Comparison of ENCODE assay signal across 8 cellular contexts in genomic region chr13:99982021-99982740, GRCh38. TPM values are rescaled to one million over a fixed set of nuclear protein-coding genes. Genes with fewer than 3 reads are reported as not detected.
DNase-seq lines count a peak whose midpoint lies in the region; ATAC-seq and TF ChIP-seq lines count a peak whose summit lies in the region.

No MANE protein-coding gene starts in this region.

- H3K36me3 ChIP-seq in BLaER1 (no peaks in the 10 kb centered on the region), mesenchymal stem cell (ENCODE audit: control insufficient read depth in 1 of 2, insufficient read depth in 2 of 2, low read depth in 1 of 2, low read length in 2 of 2) (peaks cover 0 to 30% of the 10 kb centered on the region in 2 experiments)

- H3K9me3 ChIP-seq in BLaER1 (peaks cover 19% of the 10 kb centered on the region), mesenchymal stem cell (ENCODE audit: control insufficient read depth, low read length) (no peaks in the 10 kb centered on the region)

- H2AK5ac ChIP-seq in mesenchymal stem cell (ENCODE audit: low read length, severe bottlenecking) = no peak overlapping the region

- no peak for TF ChIP-seq CTCF in MCF 10A (IDR thresholded peaks at IDR 0.05; ENCODE audit: unreplicated experiment)

- DNase-seq in MCF 10A (ENCODE audit: unreplicated experiment) (peak; percentile 33), mesenchymal stem cell (no peak), iPS-NIHi11 (ENCODE audit: low spot score) (no peak), OCI-M1 (lab: John Stamatoyannopoulos, UW) (no peak)

- peak overlapping the region; percentile 94 for H3K4me2 ChIP-seq in BLaER1
- H3K4me2 ChIP-seq in mesenchymal stem cell (ENCODE audit: low read length, poor library complexity, severe bottlenecking) = peak overlapping the region; percentile 58

- no peak overlapping the region for H3K27ac ChIP-seq in BLaER1
- H3K27ac ChIP-seq in mesenchymal stem cell (ENCODE audit: low read length, poor library complexity, severe bottlenecking) = peak overlapping the region; percentile 95

- H3K4me3 ChIP-seq in BLaER1 (peak overlapping the region; percentile 55), mesenchymal stem cell (ENCODE audit: insufficient read depth in 1 of 2, low read depth in 1 of 2, low read length in 2 of 2) (peak overlapping the region in 1 of 2 experiments; percentile 96)

- H2BK5ac ChIP-seq in mesenchymal stem cell (ENCODE audit: low read depth, low read length, poor library complexity, severe bottlenecking) = peak overlapping the region; percentile 92

- H3K27me3 ChIP-seq in BLaER1 (peaks cover 99% of the 10 kb centered on the region), mesenchymal stem cell (ENCODE audit: control insufficient read depth in 1 of 2, insufficient read depth in 1 of 2, low read length in 2 of 2) (peaks cover 0 to 82% of the 10 kb centered on the region in 2 experiments)

- intact Hi-C loops in MCF 10A (cut with micrococcal nuclease) = loop anchor here (5.0 kb wide), 1 partner anchor 535 kb away; no protein-coding TSS in a partner anchor

- no peak overlapping the region for H3K23ac ChIP-seq in mesenchymal stem cell (ENCODE audit: low read length in 2 of 2)

- peak overlapping the region in 1 of 2 experiments; percentile 12 for H3K14ac ChIP-seq in mesenchymal stem cell (ENCODE audit: low read length in 2 of 2)

- peak overlapping the region in 2 of 4 donors; percentile 52 to 85 for H3K4me3 Mint-ChIP-seq in IgD-negative memory B cell
- H3K4me3 Mint-ChIP-seq in MCF 10A (ENCODE audit: unreplicated experiment) = peak overlapping the region; percentile 73

- POLR2A ChIA-PET in MCF 10A (lab: Yijun Ruan, JAX) = interaction anchor here (0.5 to 3.8 kb wide), 8 partner anchors 11 to 539 kb away, joined by 3 to 21 read pairs (median 4); partner anchors contain the start of gene PCCA

- no peak overlapping the region for H2BK120ac ChIP-seq in mesenchymal stem cell (ENCODE audit: low read depth, low read length)

- no peak overlapping the region for H2BK15ac ChIP-seq in mesenchymal stem cell (ENCODE audit: low read depth, poor library complexity, severe bottlenecking)

- CTCF ChIA-PET in MCF 10A (lab: Yijun Ruan, JAX) = interaction anchor here (0.6 to 0.8 kb wide), 2 partner anchors 66 to 180 kb away, joined by 3 read pairs; no protein-coding TSS in a partner anchor

- H4K91ac ChIP-seq in mesenchymal stem cell (ENCODE audit: low read length) = no peak overlapping the region

- no peak overlapping the region for H2BK12ac ChIP-seq in mesenchymal stem cell (ENCODE audit: low read length in 2 of 2)

- no peaks in the 10 kb centered on the region for H3K79me1 ChIP-seq in mesenchymal stem cell (replicated peaks; ENCODE audit: low read length, poor library complexity, severe bottlenecking)

- ATAC-seq in HG03457 (IDR thresholded peaks at IDR 0.05; ENCODE audit: unreplicated experiment) (no peak), GM21447 (IDR thresholded peaks at IDR 0.05; ENCODE audit: unreplicated experiment) (no peak)

- H3K9me3 Mint-ChIP-seq in IgD-negative memory B cell (peaks cover 0 to 18% (median 0%) of the 10 kb centered on the region in 3 donors), MCF 10A (ENCODE audit: unreplicated experiment) (no peaks in the 10 kb centered on the region)

- H3K4me1 ChIP-seq in BLaER1 (peaks cover 14% of the 10 kb centered on the region), mesenchymal stem cell (ENCODE audit: control insufficient read depth, insufficient read depth, low read depth, low read length) (peaks cover 5% of the 10 kb centered on the region)

- H3K27me3 Mint-ChIP-seq in IgD-negative memory B cell = peaks cover 55% of the 10 kb centered on the region
- no peaks in the 10 kb centered on the region for H3K27me3 Mint-ChIP-seq in MCF 10A (ENCODE audit: insufficient read depth, unreplicated experiment)

- H3K4ac ChIP-seq in mesenchymal stem cell (ENCODE audit: low read depth in 1 of 2, low read length in 2 of 2) = no peak overlapping the region

- peak overlapping the region; percentile 32 for H2AFZ ChIP-seq in mesenchymal stem cell (ENCODE audit: low read depth, low read length)

- H4K8ac ChIP-seq in mesenchymal stem cell (ENCODE audit: low read length) = no peak overlapping the region

- H3K18ac ChIP-seq in mesenchymal stem cell (ENCODE audit: low read depth in 1 of 2, low read length in 2 of 2) = no peak overlapping the region

- no peaks in the 10 kb centered on the region for H3K36me3 Mint-ChIP-seq in IgD-negative memory B cell
- peaks cover 9% of the 10 kb centered on the region for H3K36me3 Mint-ChIP-seq in MCF 10A (ENCODE audit: insufficient read depth, unreplicated experiment)

- H3K27ac Mint-ChIP-seq in IgD-negative memory B cell = peak overlapping the region; percentile 91 to 99 (median 95)
- no peak overlapping the region for H3K27ac Mint-ChIP-seq in MCF 10A (ENCODE audit: low read depth, unreplicated experiment)

- H3K4me1 Mint-ChIP-seq in IgD-negative memory B cell (peaks cover 0 to 20% (median 3%) of the 10 kb centered on the region in 3 donors), MCF 10A (ENCODE audit: insufficient read depth, unreplicated experiment) (peaks cover 9% of the 10 kb centered on the region)

- under 1% methylated on average over 83 of the region's 101 CpGs for WGBS in mesenchymal stem cell

- no TSS peak for BruUV-seq in MCF 10A (replicated peaks; lab: Mats Ljungman, UMichigan)

- peaks cover 90% of the 10 kb centered on the region for H4K20me1 ChIP-seq in BLaER1

- H3K9ac ChIP-seq in BLaER1 = no peak overlapping the region
- H3K9ac ChIP-seq in mesenchymal stem cell (ENCODE audit: low read length) = no peak overlapping the region

RNA-seq across cellular contexts. Expression of gene ZIC2, which starts 0.6 kb away (rescaled TPM):
- polyA plus RNA-seq in IgD-negative memory B cell = not detected
- 7.0 and 8.2 TPM in 2 replicates for total RNA-seq in MCF 10A (2022)
- polyA plus RNA-seq in mesenchymal stem cell (2013, experiment 1 of 2) = not detected
- not detected for polyA plus RNA-seq in mesenchymal stem cell (2013, experiment 2 of 2)

RNA-seq across cellular contexts. Expression of gene ZIC5, which starts 10.6 kb away (rescaled TPM):
- not detected for polyA plus RNA-seq in IgD-negative memory B cell
- not detected in 2 replicates for total RNA-seq in MCF 10A (2022)
- polyA plus RNA-seq in mesenchymal stem cell (2013, experiment 1 of 2) = not detected
- polyA plus RNA-seq in mesenchymal stem cell (2013, experiment 2 of 2) = not detected
